Comparison of ENCODE assay signal across 1 cellular context in genomic region chr3:32420138-32420981, GRCh38.
TF ChIP-seq lines count a peak whose summit lies in the region.

No MANE protein-coding gene starts in this region.

TF ChIP-seq in HCT116, 20 proteins besides CTCF, POLR2A, EP300 and RAD21 (continued from another document):
- TF ChIP-seq ZBTB33 (IDR thresholded peaks at IDR 0.05; ENCODE audit: extremely low read depth, insufficient replicate concordance, low read length) (peak; percentile 40), JUND (IDR thresholded peaks at IDR 0.05) (no peak), SIN3A (IDR thresholded peaks at IDR 0.05; ENCODE audit: low read depth) (no peak), EGR1 (IDR thresholded peaks at IDR 0.05; ENCODE audit: low read depth) (no peak), YY1 (IDR thresholded peaks at IDR 0.05; ENCODE audit: extremely low read depth, insufficient replicate concordance, low read depth, low read length) (peak; percentile 41)
